ENCODE assay signal across 18 cellular contexts in genomic region chr15:72967397-72967796, GRCh38.
"Had no signal": no experiment of that assay in that cellular context is flagged by ENCODE, and none has a peak within 500 bp of the region (broad histone marks: within the 10 kb centered on the region; RNA-seq: fewer than 3 reads in every experiment).

No MANE protein-coding gene starts in this region.

- H3K27ac ChIP-seq: body of pancreas, esophagus muscularis mucosa, lower lobe of right lung, ovary, right lobe of liver, thoracic aorta had no signal

- H3K27ac Mint-ChIP-seq: activated CD4-positive, alpha-beta T cell treated with anti-CD3 and anti-CD28 coated beads for 36 hours; activated naive CD8-positive, alpha-beta T cell treated with anti-CD3 and anti-CD28 coated beads, Interleukin-2, amount 10 ng/mL, durations not matched to agents 7 days and 5 days; stimulated activated naive B cell treated with anti-CD40 and anti-IgM and Interleukin-4, amounts not matched to agents 10 μg/mL and 1 μg/mL and 100 μg/mL, for 72 hours; WTC11 had no signal

- H3K4me3 Mint-ChIP-seq: activated CD4-positive, alpha-beta T cell treated with anti-CD3 and anti-CD28 coated beads for 36 hours; activated naive CD8-positive, alpha-beta T cell treated with anti-CD3 and anti-CD28 coated beads, Interleukin-2, amount 10 ng/mL, durations not matched to agents 7 days and 5 days; stimulated activated naive B cell treated with anti-CD40 and anti-IgM and Interleukin-4, amounts not matched to agents 10 μg/mL and 1 μg/mL and 100 μg/mL, for 72 hours; WTC11 had no signal

- H3K4me1 ChIP-seq: body of pancreas, right lobe of liver had no signal

- H3K27me3 ChIP-seq: body of pancreas, esophagus muscularis mucosa, ovary, right lobe of liver had no signal

- H3K4me3 ChIP-seq: body of pancreas, esophagus muscularis mucosa, lower lobe of right lung, ovary, right lobe of liver, smooth muscle cell, thoracic aorta had no signal

- H3K4me1 Mint-ChIP-seq: activated CD4-positive, alpha-beta T cell treated with anti-CD3 and anti-CD28 coated beads for 36 hours; activated naive CD8-positive, alpha-beta T cell treated with anti-CD3 and anti-CD28 coated beads, Interleukin-2, amount 10 ng/mL, durations not matched to agents 7 days and 5 days had no signal

- H3K9me3 ChIP-seq: body of pancreas, esophagus muscularis mucosa, lower lobe of right lung, ovary, right lobe of liver, thoracic aorta had no signal

- H3K36me3 ChIP-seq: esophagus muscularis mucosa, lower lobe of right lung, ovary, right lobe of liver, thoracic aorta had no signal

- H3K36me3 Mint-ChIP-seq: activated naive CD8-positive, alpha-beta T cell treated with anti-CD3 and anti-CD28 coated beads, Interleukin-2, amount 10 ng/mL, durations not matched to agents 7 days and 5 days; stimulated activated naive B cell treated with anti-CD40 and anti-IgM and Interleukin-4, amounts not matched to agents 10 μg/mL and 1 μg/mL and 100 μg/mL, for 72 hours had no signal

- ATAC-seq: activated CD4-positive, alpha-beta T cell treated with anti-CD3 and anti-CD28 coated beads for 36 hours; body of pancreas; lower lobe of right lung; stimulated activated naive B cell treated with anti-CD40 and anti-IgM and Interleukin-4, amounts not matched to agents 10 μg/mL and 1 μg/mL and 100 μg/mL, for 72 hours; WTC11 had no signal

- DNase-seq: activated CD4-positive, alpha-beta T cell treated with anti-CD3 and anti-CD28 coated beads for 36 hours; activated CD4-positive, alpha-beta T cell treated with anti-CD3 and anti-CD28 coated beads, Interleukin-2, amount 50 U/mL, for 48 hours; activated naive CD4-positive, alpha-beta T cell treated with Interleukin-2 at 50 U/mL for 16 hours; activated naive CD8-positive, alpha-beta T cell treated with anti-CD3 and anti-CD28 coated beads, Interleukin-2, amount 10 ng/mL, durations not matched to agents 7 days and 5 days; amygdala; body of pancreas; central memory CD4-positive, alpha-beta T cell; cortex of kidney; hippocampal formation; lower lobe of right lung; ovary; right lobe of liver; stimulated activated CD4-positive, alpha-beta T cell treated with anti-CD3 and anti-CD28 coated beads, Interleukin-4, amount 100 ng/mL, for 1 hour; stimulated activated naive B cell treated with anti-CD40 and anti-IgM and Interleukin-4, amounts not matched to agents 10 μg/mL and 1 μg/mL and 100 μg/mL, for 72 hours had no signal
